Comparison of ENCODE assay signal across 3 cellular contexts in genomic region chr4:40392241-40392640, GRCh38. TPM values are rescaled to one million over a fixed set of nuclear protein-coding genes. Genes with fewer than 3 reads are reported as not detected.
"Had no signal": no experiment of that assay in that cellular context is flagged by ENCODE, and none has a peak within 500 bp of the region (broad histone marks: within the 10 kb centered on the region; RNA-seq: fewer than 3 reads in every experiment).

No MANE protein-coding gene starts in this region.

RNA-seq across cellular contexts. Expression of gene CHRNA9, which starts 57.1 kb away (rescaled TPM):
- total RNA-seq: HepG2, HFFc6 had no signal
- polyA plus RNA-seq: HepG2, IgD-negative memory B cell had no signal
